Comparison of ENCODE assay signal across 8 cellular contexts in genomic region chr15:64460206-64460736, GRCh38. TPM values are rescaled to one million over a fixed set of nuclear protein-coding genes. Genes with fewer than 3 reads are reported as not detected.
A peak's percentile ranks its signal among the peaks of the same experiment; 100 is the strongest.
DNase-seq lines count a peak whose midpoint lies in the region; ATAC-seq, FAIRE-seq and TF ChIP-seq lines count a peak whose summit lies in the region.

Gene ZNF609, plus strand, starts transcription at chr15:64460578. Its CDS starts 38,842 bp downstream, at chr15:64499420.

- no peaks in the 10 kb centered on the region for H3K9me3 Mint-ChIP-seq in activated B cell treated with CpG ODN at 0.5 μM for 24 hours

- H3K36me3 Mint-ChIP-seq in activated B cell treated with CpG ODN at 0.5 μM for 24 hours (ENCODE audit: low read depth) = no peaks in the 10 kb centered on the region

- H3K27ac Mint-ChIP-seq in activated B cell treated with CpG ODN at 0.5 μM for 24 hours = peak within 1 kb of the TSS; percentile 81

- CTCF ChIA-PET in activated B cell treated with CpG ODN at 0.5 μM for 24 hours (lab: Charles Lee) = interaction anchor here (1.3 to 1.4 kb wide), 2 partner anchors 250 to 297 kb away, joined by 3 read pairs; no protein-coding TSS in a partner anchor

- intact Hi-C loops in activated B cell treated with CpG ODN at 0.5 μM for 24 hours (cut with micrococcal nuclease) = loop anchor here (1.0 to 10.0 kb wide), 4 partner anchors 47 to 365 kb away; partner anchors contain the start of genes CSNK1G1, PCLAF and PIF1

- no peaks in the 10 kb centered on the region for H3K27me3 Mint-ChIP-seq in activated B cell treated with CpG ODN at 0.5 μM for 24 hours

- peak; percentile 40 for ATAC-seq in HG02981 (IDR thresholded peaks at IDR 0.05; ENCODE audit: unreplicated experiment)
- peak; percentile 86 for ATAC-seq in activated B cell treated with CpG ODN at 0.5 μM for 24 hours (ENCODE audit: low read depth)
- no peak for ATAC-seq in GM21526 (IDR thresholded peaks at IDR 0.05; ENCODE audit: low FRiP score, unreplicated experiment)

- peaks cover 67% of the 10 kb centered on the region for H3K4me1 Mint-ChIP-seq in activated B cell treated with CpG ODN at 0.5 μM for 24 hours

- H3K4me3 ChIP-seq in GM12864 (ENCODE audit: low read depth, low read length) = peak within 1 kb of the TSS; percentile 89
- peak within 1 kb of the TSS; percentile 55 for H3K4me3 ChIP-seq in bronchial epithelial cell (ENCODE audit: low read depth, low read length)
- H3K4me3 ChIP-seq in skin epidermis = peak within 1 kb of the TSS; percentile 59 to 91 (median 73)

- DNase-seq in GM12864 (ENCODE audit: low read depth) (peak; percentile 54), NCI-H2196 treated with DMSO at 0.1 percent for 48 hours (lab: John Stamatoyannopoulos, UW; ENCODE audit: unreplicated experiment) (peak; percentile 56), activated B cell treated with CpG ODN at 0.5 μM for 24 hours (peak; percentile 89), bronchial epithelial cell (ENCODE audit: low read depth) (peak; percentile 78), iPS-NIHi11 (ENCODE audit: low spot score) (peak; percentile 98)

- H3K36me3 ChIP-seq in bronchial epithelial cell (ENCODE audit: control insufficient read depth, insufficient read depth, low read length) = peaks cover 1% of the 10 kb centered on the region

- peak within 1 kb of the TSS; percentile 92 for H3K4me3 Mint-ChIP-seq in activated B cell treated with CpG ODN at 0.5 μM for 24 hours

- FAIRE-seq in bronchial epithelial cell (lab: Jason Lieb, UNC) = no peak

- POLR2A ChIA-PET in activated B cell treated with CpG ODN at 0.5 μM for 24 hours (lab: Charles Lee) = interaction anchor here (0.6 to 2.1 kb wide), 7 partner anchors 9 to 175 kb away, joined by 3 to 11 read pairs (median 4); partner anchors contain the start of gene TRIP4

- no peaks in the 10 kb centered on the region for H3K27me3 ChIP-seq in bronchial epithelial cell (ENCODE audit: control insufficient read depth, insufficient read depth, low read length)

- TF ChIP-seq CTCF in GM12864 (IDR thresholded peaks at IDR 0.05; ENCODE audit: low read depth, low read length, missing control alignments) = no peak
- TF ChIP-seq CTCF in activated B cell treated with CpG ODN at 0.5 μM for 24 hours (IDR thresholded peaks at IDR 0.05) = no peak
- TF ChIP-seq CTCF in bronchial epithelial cell (IDR thresholded peaks at IDR 0.05; ENCODE audit: insufficient read depth, low read length, severe bottlenecking) = no peak

- peak within 1 kb of the TSS; percentile 72 to 96 (median 90) for H3K27ac ChIP-seq in skin epidermis

RNA-seq across cellular contexts. Expression of gene ZNF609, which starts in this region (rescaled TPM):
- 25.9 and 28.6 TPM in 2 replicates for total RNA-seq in activated B cell treated with CpG ODN at 0.5 μM for 24 hours
- 11.3 and 17.0 TPM in 2 replicates for total RNA-seq in bronchial epithelial cell
